In genomic region chr9:126880226-126880946, GRCh38 we compare ENCODE assay signal across 18 cellular contexts. TPM values are rescaled to one million over a fixed set of nuclear protein-coding genes. Genes with fewer than 3 reads are reported as not detected.
DNase-seq lines count a peak whose midpoint lies in the region; ATAC-seq and TF ChIP-seq lines count a peak whose summit lies in the region.
"Had no signal": no experiment of that assay in that cellular context is flagged by ENCODE, and none has a peak within 500 bp of the region (broad histone marks: within the 10 kb centered on the region; RNA-seq: fewer than 3 reads in every experiment).

No MANE protein-coding gene starts in this region.

- H3K36me3 ChIP-seq in spleen = peaks cover 0 to 70% (median 36%) of the 10 kb centered on the region in 6 donors

- TF ChIP-seq POLR2A in spleen (IDR thresholded peaks at IDR 0.05) = no peak

- no peak overlapping the region for H3K4me3 Mint-ChIP-seq in brain
- H3K4me3 Mint-ChIP-seq: CD4-positive, alpha-beta T cell; GM23338 had no signal

- ATAC-seq in left ventricle myocardium superior = peak; percentile 14
- ATAC-seq in HG03135 (IDR thresholded peaks at IDR 0.05; ENCODE audit: unreplicated experiment) = no peak
- ATAC-seq in HG03432 (IDR thresholded peaks at IDR 0.05; ENCODE audit: unreplicated experiment) = no peak
- ATAC-seq: A549, GM23338, HepG2 had no signal

- peak overlapping the region in 7 of 59 donors; percentile 3 to 23 (median 14) for H3K4me3 ChIP-seq in dorsolateral prefrontal cortex
- no peak overlapping the region for H3K4me3 ChIP-seq in spleen
- H3K4me3 ChIP-seq: A549, GM23338 had no signal

- H3K27ac Mint-ChIP-seq in brain = peak overlapping the region in 3 of 5 experiments; percentile 67 to 76 (median 69)
- H3K27ac Mint-ChIP-seq: CD4-positive, alpha-beta T cell; GM23338 had no signal

- H3K27me3 ChIP-seq in dorsolateral prefrontal cortex (no peaks in the 10 kb centered on the region), spleen (replicated peaks in 1 of 7) (no peaks in the 10 kb centered on the region)

- no peaks in the 10 kb centered on the region for H3K9me3 ChIP-seq in spleen
- H3K9me3 ChIP-seq: A549 had no signal

- intact Hi-C loops in left ventricle myocardium superior (cut with micrococcal nuclease) = no loop called here
- intact Hi-C loops in cardiac septum (cut with DNase I) = no loop called here
- intact Hi-C loops in dorsolateral prefrontal cortex (cut with DNase I) = no loop called here
- intact Hi-C loops in spleen (cut with DNase I; ENCODE audit: low total_unique reads) = no loop called here

- peaks cover 0 to 45% (median 4%) of the 10 kb centered on the region in 6 donors for H3K4me1 ChIP-seq in spleen

- DNase-seq in left ventricle myocardium superior = no peak
- no peak for DNase-seq in cardiac septum (ENCODE audit: low spot score)
- no peak for DNase-seq in dorsolateral prefrontal cortex
- DNase-seq in spleen = peak; percentile 52
- no peak for DNase-seq in activated CD4-positive, alpha-beta T cell treated with anti-CD3 and anti-CD28 coated beads for 48 hours
- DNase-seq: AML-193; CD4-positive, alpha-beta T cell; DMS79 treated with DMSO at 0.1 percent for 48 hours; GF-D8; HCEC 1CT had no signal

- peaks cover 44% of the 10 kb centered on the region for H3K36me3 Mint-ChIP-seq in brain

- 96 to 98% (median 97%) methylated on average over 22 to 23 of the region's 23 CpGs for WGBS in spleen, 5 donors

- H3K9me3 Mint-ChIP-seq in brain = no peaks in the 10 kb centered on the region
- H3K9me3 Mint-ChIP-seq: CD4-positive, alpha-beta T cell had no signal

- peak overlapping the region in 53 of 59 donors; percentile 9 to 78 (median 63) for H3K27ac ChIP-seq in dorsolateral prefrontal cortex
- no peak overlapping the region for H3K27ac ChIP-seq in spleen
- H3K27ac ChIP-seq: 22Rv1, A549, C4-2B had no signal

- no peak for TF ChIP-seq CTCF in brain (conservative IDR thresholded peaks at IDR 0.05)
- no peak for TF ChIP-seq CTCF in dorsolateral prefrontal cortex (IDR thresholded peaks at IDR 0.05 in 54 of 56, conservative IDR thresholded peaks at IDR 0.05 in 2 of 56; ENCODE audit: low read depth in 1 of 56, partially characterized antibody in 56 of 56)
- TF ChIP-seq CTCF in spleen (IDR thresholded peaks at IDR 0.05 in 8 of 11, conservative IDR thresholded peaks at IDR 0.05 in 3 of 11) = no peak

- H3K4me1 Mint-ChIP-seq in brain = peaks cover 47% of the 10 kb centered on the region

- no peaks in the 10 kb centered on the region for H3K27me3 Mint-ChIP-seq in brain
- H3K27me3 Mint-ChIP-seq: CD4-positive, alpha-beta T cell had no signal

RNA-seq across cellular contexts. Expression of gene ZBTB34, which starts 19.9 kb away (rescaled TPM):
- total RNA-seq in left ventricle myocardium superior (5.3 TPM), cardiac septum (5.7 TPM), dorsolateral prefrontal cortex (10 to 100 TPM in 119 of 120 experiments, 1 to 10 TPM in 1; 9.1 to 17.6 (median 13.2) TPM), spleen (10 to 100 TPM; 13.0 to 28.9 (median 15.9) TPM)
- polyA plus RNA-seq in brain (ENCODE audit: insufficient read depth, low read depth, low replicate concordance) (2.6 TPM), spleen (1 to 10 TPM; 2.1 to 3.1 (median 2.3) TPM)

RNA-seq across cellular contexts. Expression of gene RALGPS1, which starts 34.2 kb away (rescaled TPM):
- total RNA-seq in left ventricle myocardium superior = 21.1 TPM
- total RNA-seq in cardiac septum = 21.8 TPM
- 25.3 TPM for polyA plus RNA-seq in brain (ENCODE audit: insufficient read depth, low read depth, low replicate concordance)
- 10 to 100 TPM; 49.6 to 99.1 (median 71.8) TPM for total RNA-seq in dorsolateral prefrontal cortex
- total RNA-seq in spleen = 10 to 100 TPM; 11.0 to 27.3 (median 17.1) TPM
- 1 to 10 TPM; 2.5 to 4.9 (median 3.0) TPM for polyA plus RNA-seq in spleen

Comparison
In these comparisons a context has a peak if more than half of its experiments do, and no peak if none do; other contexts are left out.
1. H3K27ac ChIP-seq: peak in dorsolateral prefrontal cortex (53 of 59); none in spleen (0 of 8).